In genomic region chr5:136182618-136183017, GRCh38 we compare ENCODE assay signal across 26 cellular contexts. TPM values are rescaled to one million over a fixed set of nuclear protein-coding genes. Genes with fewer than 3 reads are reported as not detected.
"Had no signal": no experiment of that assay in that cellular context is flagged by ENCODE, and none has a peak within 500 bp of the region (broad histone marks: within the 10 kb centered on the region; RNA-seq: fewer than 3 reads in every experiment).

No MANE protein-coding gene starts in this region.

- H3K4me3 ChIP-seq: adrenal gland, gastrocnemius medialis, ovary, thyroid gland, upper lobe of left lung had no signal

- DNase-seq: activated CD4-positive, alpha-beta T cell treated with anti-CD3 and anti-CD28 coated beads for 4 hours; activated CD4-positive, alpha-beta T cell treated with anti-CD3 and anti-CD28 coated beads, Interleukin-2, amount 50 U/mL, for 4 hours; activated effector memory CD4-positive, alpha-beta T cell treated with anti-CD3 and anti-CD28 coated beads, Interleukin-2, amount 50 U/mL, for 16 hours; activated naive CD4-positive, alpha-beta T cell treated with anti-CD3 and anti-CD28 coated beads for 36 hours; activated naive CD8-positive, alpha-beta T cell treated with anti-CD3 and anti-CD28 coated beads for 36 hours; activated T-cell treated with anti-CD3 and anti-CD28 coated beads for 4 hours; adrenal gland; dermis blood vessel endothelial cell; effector CD4-positive, alpha-beta T cell; gastrocnemius medialis; glutamatergic neuron; islet precursor cell; left ventricle myocardium superior; ovary; retina; small intestine; stimulated activated CD4-positive, alpha-beta T cell treated with anti-CD3 and anti-CD28 coated beads, Interleukin-4, amount 100 ng/mL, for 4 hours; stimulated activated CD8-positive, alpha-beta memory T cell treated with anti-CD3 and anti-CD28 coated beads, Interleukin-4, amount 100 ng/mL, for 48 hours; stimulated activated naive CD8-positive, alpha-beta T cell treated with anti-CD3 and anti-CD28 coated beads, Interleukin-15, amount 100 ng/mL, for 72 hours; T-helper 9 cell; thyroid gland; upper lobe of left lung had no signal

- ATAC-seq: gastrocnemius medialis; left ventricle myocardium superior; sciatic nerve; stimulated activated memory B cell treated with anti-CD40 and anti-IgM and Interleukin-4, amounts not matched to agents 10 μg/mL and 1 μg/mL and 100 μg/mL, for 72 hours; stimulated activated naive CD8-positive, alpha-beta T cell treated with anti-CD3 and anti-CD28 coated beads, Interleukin-15, amount 100 ng/mL, for 72 hours had no signal

RNA-seq across cellular contexts. Expression of gene SMIM32, which starts 10.3 kb away (rescaled TPM):
- total RNA-seq: activated naive CD4-positive, alpha-beta T cell treated with anti-CD3 and anti-CD28 coated beads for 36 hours; activated naive CD8-positive, alpha-beta T cell treated with anti-CD3 and anti-CD28 coated beads for 36 hours; adrenal gland; dermis blood vessel endothelial cell; epithelial cell of proximal tubule; left ventricle myocardium superior; lung microvascular endothelial cell; sciatic nerve; upper lobe of left lung had no signal
